ENCODE assay signal across 24 cellular contexts in genomic region chr4:25131396-25131795, GRCh38. TPM values are rescaled to one million over a fixed set of nuclear protein-coding genes. Genes with fewer than 3 reads are reported as not detected.
A peak's percentile ranks its signal among the peaks of the same experiment; 100 is the strongest.
DNase-seq lines count a peak whose midpoint lies in the region; ATAC-seq, FAIRE-seq and TF ChIP-seq lines count a peak whose summit lies in the region.
"Had no signal": no experiment of that assay in that cellular context is flagged by ENCODE, and none has a peak within 500 bp of the region (broad histone marks: within the 10 kb centered on the region; RNA-seq: fewer than 3 reads in every experiment).

No MANE protein-coding gene starts in this region.

- no peak overlapping the region for H4K5ac ChIP-seq in H1 (ENCODE audit: insufficient read length, low read depth, low read length)
- no peak overlapping the region for H4K5ac ChIP-seq in mesendoderm (ENCODE audit: low read length)

- no peak for TF ChIP-seq EP300 in H1 (IDR thresholded peaks at IDR 0.05; ENCODE audit: borderline replicate concordance in 1 of 2, low read depth in 2 of 2, low read length in 2 of 2)

- peaks cover 4% of the 10 kb centered on the region for H3K27me3 Mint-ChIP-seq in GM23338 (ENCODE audit: insufficient read depth, low read depth, poor library complexity)
- H3K27me3 Mint-ChIP-seq: B cell; CD8-positive, alpha-beta memory T cell; IgD-negative memory B cell had no signal

- no peaks in the 10 kb centered on the region for H3K79me2 ChIP-seq in GM23338 (replicated peaks; ENCODE audit: insufficient read depth)
- no peaks in the 10 kb centered on the region for H3K79me2 ChIP-seq in H1 (ENCODE audit: control insufficient read depth in 1 of 2, insufficient read depth in 2 of 2, low read length in 2 of 2)
- H3K79me2 ChIP-seq in mesendoderm (ENCODE audit: control insufficient read depth, insufficient read depth, low read length), result no peaks in the 10 kb centered on the region

- H3K4ac ChIP-seq in H1 (replicated peaks; ENCODE audit: insufficient read length, low read depth, low read length) (no peak overlapping the region), mesendoderm (ENCODE audit: low read depth, low read length) (no peak overlapping the region)

- H2BK12ac ChIP-seq in H1 (ENCODE audit: low read depth, low read length), result no peak overlapping the region

- 0 out of 3 replicates have a peak, but pooled peaks cover 2% of the 10 kb centered on the region for H3K9me3 Mint-ChIP-seq in GM23338
- H3K9me3 Mint-ChIP-seq: HFFc6, IgD-negative memory B cell had no signal

- no peak overlapping the region for H3K18ac ChIP-seq in H1 (ENCODE audit: extremely low read depth, low read length)
- H3K18ac ChIP-seq in mesendoderm (ENCODE audit: low read length), result peak overlapping the region; percentile 87

- H3K4me2 ChIP-seq in GM23338, result peak overlapping the region; percentile 59
- peak overlapping the region; percentile 41 to 47; a peak in 3 of 4 replicates for H3K4me2 ChIP-seq in H1 (ENCODE audit: insufficient read depth in 1 of 2, low read depth in 2 of 2, low read length in 2 of 2)
- no peak overlapping the region for H3K4me2 ChIP-seq in mesendoderm (ENCODE audit: low read length)
- H3K4me2 ChIP-seq: BLaER1 treated with 17β-estradiol and CSF1 and Interleukin-3, amounts not matched to agents 10 nM and 100 nM had no signal

- 73% methylated on average over 2 of the region's 2 CpGs; no CpG with 5 or more reads in 1 of the 2 experiments for WGBS in H1 (ENCODE audit: extremely low coverage in 1 of 2, insufficient coverage in 1 of 2, insufficient read length in 1 of 2, insufficient replicate concordance in 2 of 2, low coverage in 1 of 2, low lambda C conversion rate in 2 of 2, missing lambda C conversion rate in 1 of 2), 2 experiments
- no CpG with 5 or more reads among the region's 2 CpGs for WGBS in mesendoderm (ENCODE audit: extremely low coverage, insufficient coverage, low lambda C conversion rate)

- no peak overlapping the region for H2AFZ ChIP-seq in GM23338
- H2AFZ ChIP-seq in H1 (ENCODE audit: low read length), result no peak overlapping the region
- H2AFZ ChIP-seq: GM23248 had no signal

- CTCF ChIA-PET in H1 (lab: Charles Lee; ENCODE audit: partially characterized antibody), result interaction anchor here (0.6 to 1.7 kb wide), 7 partner anchors 13 to 181 kb away, joined by 3 to 11 read pairs (median 3); no protein-coding TSS in a partner anchor

- H3K14ac ChIP-seq in H1 (ENCODE audit: insufficient read length), result no peak overlapping the region

- H3K23me2 ChIP-seq in H1 (ENCODE audit: low read depth, low read length), result no peaks in the 10 kb centered on the region

- H4K91ac ChIP-seq in H1 (replicated peaks; ENCODE audit: insufficient read length, low read length), result no peak overlapping the region

- no peak overlapping the region for H3K27ac Mint-ChIP-seq in GM23338
- H3K27ac Mint-ChIP-seq: B cell, HFFc6, IgD-negative memory B cell had no signal

- TF ChIP-seq POLR2A in H1 (IDR thresholded peaks at IDR 0.05; ENCODE audit: control extremely low read depth in 1 of 2, low read depth in 2 of 2, low read length in 2 of 2), result no peak

- H3K56ac ChIP-seq in H1 (replicated peaks; ENCODE audit: insufficient read length, low read depth, low read length) (no peak overlapping the region), mesendoderm (ENCODE audit: low read length) (peak overlapping the region; percentile 43)

- peaks cover 2% of the 10 kb centered on the region; the same call in 2 of the 3 replicates for H3K36me3 Mint-ChIP-seq in GM23338 (ENCODE audit: low read depth)

- no peak overlapping the region; the same call in 1 of the 2 replicates for H2BK20ac ChIP-seq in H1 (ENCODE audit: low read length)

- H3K9ac ChIP-seq in HUES6 (ENCODE audit: low read length) (no peak overlapping the region), H1 (replicated peaks in 1 of 4; ENCODE audit: extremely low read depth in 1 of 4, low read depth in 3 of 4, low read length in 3 of 4) (no peak overlapping the region), mesendoderm (ENCODE audit: low read length) (no peak overlapping the region)
- H3K9ac ChIP-seq: BLaER1 treated with 17β-estradiol and CSF1 and Interleukin-3, amounts not matched to agents 10 nM and 100 nM; GM23248 had no signal

- TF ChIP-seq CTCF in GM23338 (conservative IDR thresholded peaks at IDR 0.05; ENCODE audit: low read depth in 2 of 2) (no peak), H1 (IDR thresholded peaks at IDR 0.05; ENCODE audit: control extremely low read depth in 1 of 3, insufficient read depth in 1 of 3, low read depth in 1 of 3, low read length in 3 of 3) (no peak)

- H3K4me3 ChIP-seq in GM23338, result no peak overlapping the region
- H3K4me3 ChIP-seq in HUES6 (ENCODE audit: low read depth, low read length), result 0 out of 2 replicates have a peak overlapping the region, but pooled peaks have one; percentile 7
- peak overlapping the region in 1 of 4 experiments; percentile 13; a peak in 1 of 8 replicates for H3K4me3 ChIP-seq in H1 (ENCODE audit: extremely low read depth in 1 of 4, insufficient read depth in 2 of 4, low read depth in 3 of 4, low read length in 4 of 4)
- no peak overlapping the region for H3K4me3 ChIP-seq in mesendoderm (ENCODE audit: low read length)
- H3K4me3 ChIP-seq: BLaER1 treated with 17β-estradiol and CSF1 and Interleukin-3, amounts not matched to agents 10 nM and 100 nM; GM12878; GM23248 had no signal

- peaks cover 55% of the 10 kb centered on the region for H3K4me1 Mint-ChIP-seq in GM23338
- H3K4me1 Mint-ChIP-seq: B cell had no signal

- H3F3A ChIP-seq in GM23338 (replicated peaks; ENCODE audit: low read depth), result no peaks in the 10 kb centered on the region

- H2AK5ac ChIP-seq in H1 (ENCODE audit: low read depth, low read length) (no peak overlapping the region), mesendoderm (ENCODE audit: low read length) (no peak overlapping the region)

- H3K27me3 ChIP-seq in GM23338 (ENCODE audit: insufficient read depth) (no peaks in the 10 kb centered on the region), HUES6 (ENCODE audit: control insufficient read depth, insufficient read depth, low read length) (no peaks in the 10 kb centered on the region), H1 (replicated peaks in 1 of 4; ENCODE audit: control insufficient read depth in 3 of 4, extremely low read depth in 1 of 4, insufficient read depth in 3 of 4, low read length in 3 of 4) (no peaks in the 10 kb centered on the region), mesendoderm (ENCODE audit: insufficient read depth, low read length, poor library complexity) (no peaks in the 10 kb centered on the region)
- H3K27me3 ChIP-seq: BLaER1 treated with 17β-estradiol and CSF1 and Interleukin-3, amounts not matched to agents 10 nM and 100 nM had no signal

- no peak for FAIRE-seq in H1 (lab: Jason Lieb, UNC)
- FAIRE-seq: GM12878, HepG2 had no signal

- DNase-seq in GM23338 (ENCODE audit: low spot score) (peak; percentile 41), H1 (ENCODE audit: low read depth in 1 of 2, low spot score in 2 of 2) (no peak), mesendoderm (peak; percentile 45), cortex of kidney (lab: John Stamatoyannopoulos, UW) (no peak)
- DNase-seq: CD8-positive, alpha-beta memory T cell; COR-L47; DMS 273 treated with DMSO at 0.1 percent for 48 hours; DMS53; DND-41; EL; GM23248; H7; HFFc6; KBM-7 had no signal

- H2BK5ac ChIP-seq in H1 (ENCODE audit: low read depth, low read length) (no peak overlapping the region), mesendoderm (ENCODE audit: low read length) (peak overlapping the region; percentile 12)

- no peaks in the 10 kb centered on the region for H3K79me1 ChIP-seq in H1 (ENCODE audit: low read depth, low read length)
- H3K79me1 ChIP-seq in mesendoderm (ENCODE audit: low read length), result no peaks in the 10 kb centered on the region

- no peak overlapping the region for H4K8ac ChIP-seq in H1 (ENCODE audit: extremely low read depth, insufficient read depth, low read length)
- no peak overlapping the region for H4K8ac ChIP-seq in mesendoderm (ENCODE audit: low read depth, low read length)

- H3K9me3 ChIP-seq in HUES6 (ENCODE audit: control insufficient read depth, insufficient read depth, low read depth, low read length), result no peaks in the 10 kb centered on the region
- H3K9me3 ChIP-seq in H1 (ENCODE audit: insufficient read depth in 2 of 2, low read depth in 1 of 2, low read length in 1 of 2), result no peaks in the 10 kb centered on the region

- no peak overlapping the region for H3K4me3 Mint-ChIP-seq in GM23338
- H3K4me3 Mint-ChIP-seq: B cell; CD8-positive, alpha-beta memory T cell; HFFc6; IgD-negative memory B cell had no signal

- H3K23ac ChIP-seq in H1 (ENCODE audit: insufficient read length), result no peak overlapping the region
- H3K23ac ChIP-seq in mesendoderm (ENCODE audit: low read length), result no peak overlapping the region

- H4K20me1 ChIP-seq in GM23338 (replicated peaks; ENCODE audit: insufficient read depth) (no peaks in the 10 kb centered on the region), H1 (replicated peaks in 1 of 2; ENCODE audit: control insufficient read depth in 1 of 2, insufficient read depth in 2 of 2, low read length in 2 of 2) (no peaks in the 10 kb centered on the region)
- H4K20me1 ChIP-seq: BLaER1 treated with 17β-estradiol and CSF1 and Interleukin-3, amounts not matched to agents 10 nM and 100 nM had no signal

- H3K36me3 ChIP-seq in GM23338 (ENCODE audit: insufficient read depth) (no peaks in the 10 kb centered on the region), HUES6 (ENCODE audit: control insufficient read depth, insufficient read depth, low read length) (no peaks in the 10 kb centered on the region), H1 (ENCODE audit: control insufficient read depth in 2 of 4, insufficient read depth in 4 of 4, low read length in 3 of 4) (no peaks in the 10 kb centered on the region), mesendoderm (ENCODE audit: control insufficient read depth, insufficient read depth, low read length) (no peaks in the 10 kb centered on the region)

- POLR2A ChIA-PET in H1 (lab: Charles Lee; ENCODE audit: partially characterized antibody), result no interaction called here

- H3K9me2 ChIP-seq in GM23338 (ENCODE audit: insufficient read depth), result no peaks in the 10 kb centered on the region

- H3K27ac ChIP-seq in GM23338 (ENCODE audit: low read depth) (no peak overlapping the region), HUES6 (ENCODE audit: low read depth, low read length) (peak overlapping the region; percentile 24; the same call in 1 of the 2 replicates), H1 (ENCODE audit: low read depth, low read length) (no peak overlapping the region), mesendoderm (ENCODE audit: low read depth, low read length) (peak overlapping the region; percentile 63)
- H3K27ac ChIP-seq: BLaER1 treated with 17β-estradiol and CSF1 and Interleukin-3, amounts not matched to agents 10 nM and 100 nM; GM23248 had no signal

- H2BK15ac ChIP-seq in H1 (ENCODE audit: low read length) (no peak overlapping the region), mesendoderm (replicated peaks; ENCODE audit: low read depth) (no peak overlapping the region)

- no peak overlapping the region for H2BK120ac ChIP-seq in H1 (replicated peaks; ENCODE audit: low read depth, low read length)
- no peak overlapping the region for H2BK120ac ChIP-seq in mesendoderm (ENCODE audit: low read depth, low read length)

- peaks cover 37% of the 10 kb centered on the region for H3K4me1 ChIP-seq in GM23338 (ENCODE audit: insufficient read depth)
- H3K4me1 ChIP-seq in HUES6 (ENCODE audit: control insufficient read depth, insufficient read depth, low read length), result peaks cover 35% of the 10 kb centered on the region
- peaks cover 0 to 8% (median 3%) of the 10 kb centered on the region in 4 experiments; a peak in 3 of 7 replicates for H3K4me1 ChIP-seq in H1 (replicated peaks in 1 of 4; ENCODE audit: control insufficient read depth in 3 of 4, insufficient read depth in 4 of 4, low read length in 3 of 4)
- H3K4me1 ChIP-seq in mesendoderm (ENCODE audit: control insufficient read depth, low read depth, low read length), result peaks cover 2% of the 10 kb centered on the region
- H3K4me1 ChIP-seq: BLaER1 treated with 17β-estradiol and CSF1 and Interleukin-3, amounts not matched to agents 10 nM and 100 nM had no signal

- ATAC-seq in GM23338, result peak; percentile 81
- ATAC-seq in GM21717 (IDR thresholded peaks at IDR 0.05; ENCODE audit: unreplicated experiment), result no peak
- no peak for ATAC-seq in GM21619 (IDR thresholded peaks at IDR 0.05; ENCODE audit: unreplicated experiment)
- no peak for ATAC-seq in HG03159 (IDR thresholded peaks at IDR 0.05; ENCODE audit: unreplicated experiment)
- ATAC-seq: GM12878, HCT116, HepG2 had no signal

- no peak for TF ChIP-seq RAD21 in H1 (IDR thresholded peaks at IDR 0.05 in 1 of 2, conservative IDR thresholded peaks at IDR 0.05 in 1 of 2; ENCODE audit: low read depth in 2 of 2, low read length in 2 of 2)

RNA-seq across cellular contexts. Expression of gene SEPSECS, which starts 28.9 kb away (rescaled TPM):
- 4.7 and 8.4 TPM in 2 replicates for total RNA-seq in GM23338 (2014; rRNA removed; shearing (Covaris generic))
- 1.2 and 2.3 TPM in 2 replicates for polyA plus RNA-seq in GM23338 (2016; fragmentation: Nextera tagmentation; extraction: Ambion mirVana)
- 4.1 and 4.4 TPM in 2 replicates for total RNA-seq in H1 (2021; fragmentation: NEBNext Ultra II Directional; extraction: Animal tissue kit (Norgen Biotek cat#: 25700))
- polyA plus RNA-seq in H1 (2011; rRNA removed), result 1.1 and 1.9 TPM in 2 replicates
- 2.4 TPM for polyA plus RNA-seq in H1 (2011; cell fraction: cytosol; rRNA removed)
- 1.2 TPM for polyA plus RNA-seq in H1 (2011; cell fraction: nucleus; rRNA removed)
- polyA plus RNA-seq in H1 (2012, experiment 1 of 2), result 1.6 to 2.8 TPM (median 1.9 TPM) in 4 replicates
- 0.13 TPM for polyA plus RNA-seq in H1 (2012, experiment 2 of 2)
- 2.2 TPM for polyA plus RNA-seq in H1 (2013, experiment 1 of 2)
- polyA plus RNA-seq in H1 (2013, experiment 2 of 2), result 2.0 TPM
- 4.9 and 5.9 TPM in 2 replicates for polyA minus RNA-seq in H1 (2011; rRNA and poly(A)+ RNA removed)
- 7.7 TPM for polyA minus RNA-seq in H1 (2011; cell fraction: cytosol; rRNA and poly(A)+ RNA removed)
- polyA minus RNA-seq in H1 (2011; cell fraction: nucleus; rRNA and poly(A)+ RNA removed), result 9.7 TPM
- polyA plus RNA-seq in mesendoderm (2013, experiment 1 of 2), result 1.3 TPM
- polyA plus RNA-seq in mesendoderm (2013, experiment 2 of 2), result 1.5 TPM

Comparison
In these comparisons a context has a peak if more than half of its experiments do, and no peak if none do; other contexts are left out.
1. DNase-seq: peak in GM23338 (single experiment) and mesendoderm (single experiment); none in H1 (0 of 2) and cortex of kidney (single experiment).
2. H3K27ac ChIP-seq: peak in HUES6 (single experiment) and mesendoderm (single experiment); none in GM23338 (single experiment) and H1 (single experiment).